In genomic region chr5:132674671-132675506, GRCh38 we compare ENCODE assay signal across 8 cellular contexts. TPM values are rescaled to one million over a fixed set of nuclear protein-coding genes. Genes with fewer than 3 reads are reported as not detected.
A peak's percentile ranks its signal among the peaks of the same experiment; 100 is the strongest.
DNase-seq lines count a peak whose midpoint lies in the region; ATAC-seq, FAIRE-seq and TF ChIP-seq lines count a peak whose summit lies in the region.

No MANE protein-coding gene starts in this region.

- H4K20me1 ChIP-seq in osteoblast (ENCODE audit: insufficient read depth, low read length): no peaks in the 10 kb centered on the region

- H3K27ac ChIP-seq in osteoblast (ENCODE audit: low read depth, low read length): peak overlapping the region; percentile 90
- peak overlapping the region in 2 of 4 donors; percentile 44 to 55 for H3K27ac ChIP-seq in Peyer's patch

- peak; percentile 40; the same call in 1 of the 2 replicates for TF ChIP-seq POLR2A in GM12892 (IDR thresholded peaks at IDR 0.05; ENCODE audit: low read depth, low read length)
- no peak for TF ChIP-seq POLR2A in Peyer's patch (IDR thresholded peaks at IDR 0.05)

- ATAC-seq in GM21447 (IDR thresholded peaks at IDR 0.05; ENCODE audit: unreplicated experiment) (peak; percentile 86), HG03565 (IDR thresholded peaks at IDR 0.05; ENCODE audit: unreplicated experiment) (peak; percentile 70)

- in situ Hi-C loops in T47D (cut with HindIII; ENCODE audit: low pct_unique_long_range_greater_than_20kb, low sequenced_read_pairs): no loop called here

- H3K27me3 ChIP-seq in osteoblast (ENCODE audit: insufficient read depth, low read length): no peaks in the 10 kb centered on the region
- H3K27me3 ChIP-seq in Peyer's patch: no peaks in the 10 kb centered on the region

- peak overlapping the region; percentile 86 for H3K4me2 ChIP-seq in osteoblast (ENCODE audit: insufficient read depth, low read length)

- H3K79me2 ChIP-seq in osteoblast (ENCODE audit: insufficient read depth, low read length): no peaks in the 10 kb centered on the region

- FAIRE-seq in GM12892 (lab: Jason Lieb, UNC) (peak; percentile 94), D721Med (lab: Jason Lieb, UNC) (no peak)

- no peak for TF ChIP-seq CTCF in osteoblast (IDR thresholded peaks at IDR 0.05; ENCODE audit: extremely low read depth, low read depth, low read length)
- no peak for TF ChIP-seq CTCF in Peyer's patch (IDR thresholded peaks at IDR 0.05)
- TF ChIP-seq CTCF in D721Med (IDR thresholded peaks at IDR 0.05; ENCODE audit: insufficient read depth, missing control alignments): no peak

- H3K36me3 ChIP-seq in osteoblast (ENCODE audit: insufficient read depth, low read length) (no peaks in the 10 kb centered on the region), Peyer's patch (no peaks in the 10 kb centered on the region)

- H3K9me3 ChIP-seq in osteoblast (ENCODE audit: low read depth, low read length): no peaks in the 10 kb centered on the region
- no peaks in the 10 kb centered on the region for H3K9me3 ChIP-seq in Peyer's patch

- DNase-seq in GM12892 (ENCODE audit: insufficient read length): peak; percentile 65
- peak; percentile 64 to 66 for DNase-seq in T47D (ENCODE audit: low read depth in 1 of 2, low spot score in 1 of 2)
- DNase-seq in osteoblast (ENCODE audit: insufficient read length, low spot score, missing footprints): peak; percentile 98
- no peak for DNase-seq in Peyer's patch
- DNase-seq in D721Med (ENCODE audit: insufficient read length, low spot score): no peak
- DNase-seq in NOMO-1 treated with dmso at 0.1 percent for 144 hours (lab: John Stamatoyannopoulos, UW; ENCODE audit: unreplicated experiment): no peak

- peak overlapping the region; percentile 83 for H2AFZ ChIP-seq in osteoblast (ENCODE audit: low read length)

- H3K4me1 ChIP-seq in osteoblast (ENCODE audit: insufficient read depth, low read length) (peaks cover 35% of the 10 kb centered on the region), Peyer's patch (peaks cover 0 to 6% (median 0%) of the 10 kb centered on the region in 4 donors)

- H3K4me3 ChIP-seq in osteoblast (ENCODE audit: insufficient read depth, low read length) (peak overlapping the region; percentile 69), Peyer's patch (no peak overlapping the region)

RNA-seq across cellular contexts. Expression of gene IL4, which starts 1.1 kb away (rescaled TPM):
- not detected for polyA plus RNA-seq in GM12892 (2012; ENCODE audit: missing spikeins)
- total RNA-seq in osteoblast (not detected in 2 replicates), Peyer's patch (not detected)

RNA-seq across cellular contexts. Expression of gene IL13, which starts 16.9 kb away (rescaled TPM):
- 0.47 TPM for polyA plus RNA-seq in GM12892 (2012; ENCODE audit: missing spikeins)
- under 0.01 TPM in 1 of 2 replicates, not detected in the other for total RNA-seq in osteoblast
- total RNA-seq in Peyer's patch: not detected

Comparison
In these comparisons a context has a peak if more than half of its experiments do, and no peak if none do; other contexts are left out.
1. DNase-seq: peak in GM12892 (single experiment), T47D (2 of 2) and osteoblast (single experiment); none in Peyer's patch (0 of 3), D721Med (single experiment) and NOMO-1 treated with dmso at 0.1 percent for 144 hours (single experiment).